ENCODE assay signal across 32 cellular contexts in the genomic region with DNA sequence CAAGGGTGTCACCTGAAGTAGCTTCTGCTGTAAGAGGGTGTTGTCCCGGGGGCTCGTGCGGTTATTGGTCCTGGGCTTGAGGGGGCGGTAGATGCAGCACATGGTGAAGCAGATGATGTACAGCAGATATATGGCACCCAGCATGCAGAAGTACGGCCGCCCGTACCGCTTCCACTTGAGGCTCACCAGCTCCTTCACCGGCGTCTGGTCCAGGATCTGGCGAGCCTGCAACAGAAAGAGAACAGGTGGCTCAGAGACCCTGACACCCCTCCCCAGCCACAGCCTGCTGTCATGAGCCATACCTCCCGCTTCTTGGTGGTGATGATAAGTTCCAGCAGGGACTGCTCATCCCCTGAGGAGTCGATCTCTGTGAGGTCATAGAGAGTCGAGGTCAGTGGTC. TPM values are rescaled to one million over a fixed set of nuclear protein-coding genes. Genes with fewer than 3 reads are reported as not detected.
"Had no signal": no experiment of that assay in that cellular context is flagged by ENCODE, and none has a peak within 500 bp of the region (broad histone marks: within the 10 kb centered on the region; RNA-seq: fewer than 3 reads in every experiment).

No MANE protein-coding gene starts in this region.

- DNase-seq: dermis blood vessel endothelial cell; effector memory CD8-positive, alpha-beta T cell; erythroblast; esophagus squamous epithelium; foreskin melanocyte; glutamatergic neuron; heart right ventricle; hippocampal formation; kidney glomerular epithelial cell; mesenchymal stem cell; midbrain; naive thymus-derived CD4-positive, alpha-beta T cell; stimulated activated CD4-positive, alpha-beta T cell treated with anti-CD3 and anti-CD28 coated beads, Interleukin-2, amount 100 ng/mL, for 24 hours; stimulated activated CD4-positive, alpha-beta T cell treated with anti-CD3 and anti-CD28 coated beads, Interleukin-4, amount 100 ng/mL, for 24 hours; stimulated activated naive CD4-positive, alpha-beta T cell treated with Interleukin-2 at 50 U/mL for 16 hours; transverse colon; upper lobe of right lung; uterus had no signal

- H3K9ac ChIP-seq: neural progenitor cell, parathyroid adenoma had no signal

- H3K27ac ChIP-seq: coronary artery, esophagus squamous epithelium, heart right ventricle, neural progenitor cell, parathyroid adenoma, prostate gland, right atrium auricular region, stomach, transverse colon, upper lobe of right lung, uterus had no signal

- H3K27ac Mint-ChIP-seq: effector memory CD8-positive, alpha-beta T cell; nephron; neural progenitor cell; stimulated activated effector memory CD8-positive, alpha-beta T cell treated with anti-CD3 and anti-CD28 coated beads, Interleukin-12 subunit alpha, Interleukin-12 subunit beta, amount 100 ng/mL, for 72 hours had no signal

- H3K4me1 ChIP-seq: esophagus squamous epithelium, heart right ventricle, parathyroid adenoma, prostate gland, right atrium auricular region, stomach, transverse colon, upper lobe of right lung, uterus had no signal

- H3K4me1 Mint-ChIP-seq: naive thymus-derived CD4-positive, alpha-beta T cell; nephron; neural progenitor cell; stimulated activated effector memory CD8-positive, alpha-beta T cell treated with anti-CD3 and anti-CD28 coated beads, Interleukin-12 subunit alpha, Interleukin-12 subunit beta, amount 100 ng/mL, for 72 hours had no signal

- H3K4me3 Mint-ChIP-seq: effector memory CD8-positive, alpha-beta T cell; nephron; neural progenitor cell; stimulated activated effector memory CD8-positive, alpha-beta T cell treated with anti-CD3 and anti-CD28 coated beads, Interleukin-12 subunit alpha, Interleukin-12 subunit beta, amount 100 ng/mL, for 72 hours had no signal

- H3K36me3 Mint-ChIP-seq: neural progenitor cell; stimulated activated effector memory CD8-positive, alpha-beta T cell treated with anti-CD3 and anti-CD28 coated beads, Interleukin-12 subunit alpha, Interleukin-12 subunit beta, amount 100 ng/mL, for 72 hours had no signal

- H3K27me3 ChIP-seq: neural progenitor cell, right atrium auricular region, transverse colon, upper lobe of right lung, uterus had no signal

- H3K9me3 ChIP-seq: esophagus squamous epithelium, heart right ventricle, prostate gland, right atrium auricular region, stomach, transverse colon, upper lobe of right lung, uterus had no signal

- H3K4me2 ChIP-seq: neural progenitor cell had no signal

- H3K4me3 ChIP-seq: coronary artery, esophagus squamous epithelium, heart right ventricle, neural progenitor cell, prostate gland, right atrium auricular region, stomach, transverse colon, upper lobe of right lung, uterus had no signal

- H2AFZ ChIP-seq: neural progenitor cell, parathyroid adenoma had no signal

- H3K79me2 ChIP-seq: parathyroid adenoma had no signal

- H3K36me3 ChIP-seq: heart right ventricle, neural progenitor cell, prostate gland, right atrium auricular region, transverse colon, upper lobe of right lung, uterus had no signal

- ATAC-seq: effector memory CD8-positive, alpha-beta T cell; heart right ventricle; naive thymus-derived CD4-positive, alpha-beta T cell; sciatic nerve; stimulated activated effector memory CD8-positive, alpha-beta T cell treated with anti-CD3 and anti-CD28 coated beads, Interleukin-12 subunit alpha, Interleukin-12 subunit beta, amount 100 ng/mL, for 72 hours; upper lobe of right lung had no signal

RNA-seq across cellular contexts. Expression of gene TRPV6, which starts 10.1 kb away (rescaled TPM):
- total RNA-seq: dermis blood vessel endothelial cell, heart right ventricle, lung microvascular endothelial cell, osteoblast had no signal
- polyA plus RNA-seq: naive thymus-derived CD4-positive, alpha-beta T cell had no signal

RNA-seq across cellular contexts. Expression of gene TRPV5, which starts 58.1 kb away (rescaled TPM):
- total RNA-seq: dermis blood vessel endothelial cell; esophagus squamous epithelium; heart right ventricle; lower leg skin; lung microvascular endothelial cell; mucosa of gallbladder; naive thymus-derived CD4-positive, alpha-beta T cell; osteoblast; prostate gland; right atrium auricular region; stomach; subcutaneous adipose tissue; transverse colon; upper lobe of right lung had no signal
- polyA plus RNA-seq: heart right ventricle; naive thymus-derived CD4-positive, alpha-beta T cell; stomach had no signal
